Comparison of ENCODE assay signal across 10 cellular contexts in the genomic region with DNA sequence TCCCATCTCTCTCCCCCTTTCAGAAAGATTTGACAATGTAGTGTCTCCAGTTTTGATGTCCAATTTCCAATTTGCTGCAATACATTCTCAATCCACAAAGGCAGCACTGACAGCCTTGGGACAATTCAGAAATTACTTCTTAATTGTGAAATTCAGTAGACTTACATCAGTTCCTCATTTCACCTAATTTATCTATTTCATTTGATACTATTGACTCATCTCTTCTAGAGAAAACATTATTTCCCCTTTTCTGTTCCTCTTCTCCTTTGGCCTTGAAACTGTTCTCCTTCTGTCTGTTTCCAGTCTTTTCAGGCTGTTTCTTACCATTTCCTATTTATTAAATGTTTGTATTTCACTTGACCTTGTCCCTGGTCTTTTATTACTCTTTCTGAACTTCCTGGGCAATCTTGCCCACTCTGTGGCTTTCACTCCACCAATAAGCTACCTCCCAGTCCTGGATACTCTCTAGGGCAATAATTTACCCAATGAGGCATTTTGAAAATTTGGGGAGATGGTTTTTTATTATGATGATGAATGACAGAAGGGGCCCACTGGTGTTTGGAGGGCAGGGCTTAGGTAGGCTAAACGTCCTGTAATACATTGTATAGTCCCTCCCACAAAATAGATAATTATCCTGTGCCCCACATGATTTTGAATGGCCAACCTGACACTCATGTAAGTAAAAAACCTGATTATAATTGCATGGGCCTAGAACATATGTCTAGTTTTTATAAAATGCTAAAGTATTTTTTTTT.
DNase-seq lines count a peak whose midpoint lies in the region; ATAC-seq and TF ChIP-seq lines count a peak whose summit lies in the region.
"Had no signal": no experiment of that assay in that cellular context is flagged by ENCODE, and none has a peak within 500 bp of the region (broad histone marks: within the 10 kb centered on the region; RNA-seq: fewer than 3 reads in every experiment).

No MANE protein-coding gene starts in this region.

- no peak for TF ChIP-seq POLR2A in suprapubic skin (IDR thresholded peaks at IDR 0.05)

- intact Hi-C loops in lower lobe of right lung (cut with DNase I) = no loop called here

- H3K4me1 ChIP-seq in lower lobe of right lung = peaks cover 12% of the 10 kb centered on the region
- H3K4me1 ChIP-seq in suprapubic skin = no peaks in the 10 kb centered on the region

- H3K36me3 ChIP-seq in lower lobe of right lung (no peaks in the 10 kb centered on the region), suprapubic skin (no peaks in the 10 kb centered on the region)

- no peak overlapping the region for H3K4me3 ChIP-seq in lower lobe of right lung
- no peak overlapping the region for H3K4me3 ChIP-seq in suprapubic skin

- no peak for TF ChIP-seq EP300 in suprapubic skin (IDR thresholded peaks at IDR 0.05)

- no peaks in the 10 kb centered on the region for H3K9me3 ChIP-seq in lower lobe of right lung
- no peaks in the 10 kb centered on the region for H3K9me3 ChIP-seq in suprapubic skin

- DNase-seq in lower lobe of right lung = no peak
- DNase-seq in NCI-H1694 (lab: John Stamatoyannopoulos, UW) = no peak
- DNase-seq in suprapubic skin (ENCODE audit: low spot score in 2 of 2) = no peak
- no peak for DNase-seq in amygdala (lab: John Stamatoyannopoulos, UW)
- no peak for DNase-seq in DMS153 treated with DMSO at 0.1 percent for 48 hours (lab: John Stamatoyannopoulos, UW; ENCODE audit: unreplicated experiment)
- DNase-seq: foreskin melanocyte, nucleus accumbens had no signal

- ATAC-seq in GM18868 (IDR thresholded peaks at IDR 0.05; ENCODE audit: unreplicated experiment) = peak; percentile 96
- ATAC-seq in HG02571 (IDR thresholded peaks at IDR 0.05; ENCODE audit: unreplicated experiment) = peak; percentile 89
- peak; percentile 87 for ATAC-seq in HG03558 (IDR thresholded peaks at IDR 0.05; ENCODE audit: extremely low read depth, unreplicated experiment)
- ATAC-seq in lower lobe of right lung = peak; percentile 48 to 67

- H3K27ac ChIP-seq in lower lobe of right lung = no peak overlapping the region
- no peak overlapping the region for H3K27ac ChIP-seq in suprapubic skin

- H3K27me3 ChIP-seq in lower lobe of right lung (ENCODE audit: low read depth) (no peaks in the 10 kb centered on the region), suprapubic skin (no peaks in the 10 kb centered on the region)

- WGBS in suprapubic skin = 56% methylated on average over 1 of the region's 1 CpG

- TF ChIP-seq CTCF in lower lobe of right lung (IDR thresholded peaks at IDR 0.05) (no peak), suprapubic skin (IDR thresholded peaks at IDR 0.05) (no peak)
